In genomic region chr7:50409856-50410468, GRCh38 we compare ENCODE assay signal across 9 cellular contexts. TPM values are rescaled to one million over a fixed set of nuclear protein-coding genes. Genes with fewer than 3 reads are reported as not detected.
DNase-seq lines count a peak whose midpoint lies in the region; ATAC-seq and FAIRE-seq lines count a peak whose summit lies in the region.
"Had no signal": no experiment of that assay in that cellular context is flagged by ENCODE, and none has a peak within 500 bp of the region (broad histone marks: within the 10 kb centered on the region; RNA-seq: fewer than 3 reads in every experiment).

No MANE protein-coding gene starts in this region.

- peaks cover 40 to 57% of the 10 kb centered on the region in 2 donors for H3K4me1 Mint-ChIP-seq in immature natural killer cell

- peak; percentile 92 for FAIRE-seq in GM18507 (lab: Jason Lieb, UNC)

- peak; percentile 60 for ATAC-seq in GM21447 (IDR thresholded peaks at IDR 0.05; ENCODE audit: unreplicated experiment)
- ATAC-seq in HG03520 (IDR thresholded peaks at IDR 0.05; ENCODE audit: unreplicated experiment): peak; percentile 32

- peaks cover 8 to 22% (median 9%) of the 10 kb centered on the region in 3 donors for H3K27me3 Mint-ChIP-seq in immature natural killer cell (ENCODE audit: low read depth in 3 of 3)

- H3K4me3 Mint-ChIP-seq in immature natural killer cell: no peak overlapping the region

- H3K27ac Mint-ChIP-seq in immature natural killer cell: peak overlapping the region in 5 of 6 donors; percentile 26 to 74 (median 59)

- H3K36me3 Mint-ChIP-seq in immature natural killer cell: peaks cover 0 to 5% (median 0%) of the 10 kb centered on the region in 3 donors

- no peak for DNase-seq in GM18507 (ENCODE audit: extremely low spot score, insufficient read length, low read depth)
- no peak for DNase-seq in immature natural killer cell
- no peak for DNase-seq in HuH-7 (ENCODE audit: low spot score)
- no peak for DNase-seq in NCI-H1417 (lab: John Stamatoyannopoulos, UW)
- no peak for DNase-seq in foreskin melanocyte
- no peak for DNase-seq in NCI-H146 treated with DMSO at 0.1 percent for 48 hours (lab: John Stamatoyannopoulos, UW; ENCODE audit: unreplicated experiment)
- DNase-seq: erythroblast had no signal

- no peaks in the 10 kb centered on the region for H3K9me3 Mint-ChIP-seq in immature natural killer cell

RNA-seq across cellular contexts. Expression of gene FIGNL1, which starts 40.2 kb away (rescaled TPM):
- polyA plus RNA-seq in immature natural killer cell: 10 to 100 TPM in 1 of 3 donors, 1 to 10 TPM in 2; 1.8 to 10.3 (median 3.7) TPM
